Comparison of ENCODE assay signal across 2 cellular contexts in genomic region chr11:108873305-108873704, GRCh38.
TF ChIP-seq lines count a peak whose summit lies in the region.

No MANE protein-coding gene starts in this region.

TF ChIP-seq in A549, 52 proteins besides CTCF, POLR2A, EP300 and RAD21 (continued from another document):
- no peak for TF ChIP-seq USF2 (IDR thresholded peaks at IDR 0.05)
- TF ChIP-seq, protein P1, sequence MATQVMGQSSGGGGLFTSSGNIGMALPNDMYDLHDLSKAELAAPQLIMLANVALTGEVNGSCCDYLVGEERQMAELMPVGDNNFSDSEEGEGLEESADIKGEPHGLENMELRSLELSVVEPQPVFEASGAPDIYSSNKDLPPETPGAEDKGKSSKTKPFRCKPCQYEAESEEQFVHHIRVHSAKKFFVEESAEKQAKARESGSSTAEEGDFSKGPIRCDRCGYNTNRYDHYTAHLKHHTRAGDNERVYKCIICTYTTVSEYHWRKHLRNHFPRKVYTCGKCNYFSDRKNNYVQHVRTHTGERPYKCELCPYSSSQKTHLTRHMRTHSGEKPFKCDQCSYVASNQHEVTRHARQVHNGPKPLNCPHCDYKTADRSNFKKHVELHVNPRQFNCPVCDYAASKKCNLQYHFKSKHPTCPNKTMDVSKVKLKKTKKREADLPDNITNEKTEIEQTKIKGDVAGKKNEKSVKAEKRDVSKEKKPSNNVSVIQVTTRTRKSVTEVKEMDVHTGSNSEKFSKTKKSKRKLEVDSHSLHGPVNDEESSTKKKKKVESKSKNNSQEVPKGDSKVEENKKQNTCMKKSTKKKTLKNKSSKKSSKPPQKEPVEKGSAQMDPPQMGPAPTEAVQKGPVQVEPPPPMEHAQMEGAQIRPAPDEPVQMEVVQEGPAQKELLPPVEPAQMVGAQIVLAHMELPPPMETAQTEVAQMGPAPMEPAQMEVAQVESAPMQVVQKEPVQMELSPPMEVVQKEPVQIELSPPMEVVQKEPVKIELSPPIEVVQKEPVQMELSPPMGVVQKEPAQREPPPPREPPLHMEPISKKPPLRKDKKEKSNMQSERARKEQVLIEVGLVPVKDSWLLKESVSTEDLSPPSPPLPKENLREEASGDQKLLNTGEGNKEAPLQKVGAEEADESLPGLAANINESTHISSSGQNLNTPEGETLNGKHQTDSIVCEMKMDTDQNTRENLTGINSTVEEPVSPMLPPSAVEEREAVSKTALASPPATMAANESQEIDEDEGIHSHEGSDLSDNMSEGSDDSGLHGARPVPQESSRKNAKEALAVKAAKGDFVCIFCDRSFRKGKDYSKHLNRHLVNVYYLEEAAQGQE (IDR thresholded peaks at IDR 0.05), result no peak
- TF ChIP-seq FOSL2 (IDR thresholded peaks at IDR 0.05), result no peak
- TF ChIP-seq FOSL2 (CRISPR knock-in tag; IDR thresholded peaks at IDR 0.05), result no peak

TF ChIP-seq in GM23338, 12 proteins besides CTCF, POLR2A, EP300 and RAD21 (continued from another document):
- TF ChIP-seq ZNF462 (CRISPR knock-in tag; IDR thresholded peaks at IDR 0.05) (no peak), ZNF114 (CRISPR knock-in tag; IDR thresholded peaks at IDR 0.05) (no peak)
- TF ChIP-seq, protein P1 (IDR thresholded peaks at IDR 0.05; ENCODE audit: unreplicated experiment), result no peak
